In genomic region chr15:42704492-42704926, GRCh38 we compare ENCODE assay signal across 8 cellular contexts. TPM values are rescaled to one million over a fixed set of nuclear protein-coding genes. Genes with fewer than 3 reads are reported as not detected.
DNase-seq lines count a peak whose midpoint lies in the region; ATAC-seq and TF ChIP-seq lines count a peak whose summit lies in the region.

No MANE protein-coding gene starts in this region.

- DNase-seq in HuH-7.5 (ENCODE audit: low spot score) (peak; percentile 46), RKO (ENCODE audit: low spot score) (peak; percentile 65), fibroblast of villous mesenchyme (ENCODE audit: low read depth) (peak; percentile 72), tibial artery (peak in 1 of 2 donors; percentile 68)

- no peaks in the 10 kb centered on the region for H3K9me3 Mint-ChIP-seq in activated T-helper 17 cell treated with anti-CD3 and anti-CD28 coated beads, Interleukin-2, amount 50 U/mL, for 72 hours

- H3K27me3 ChIP-seq in DOHH2 (ENCODE audit: control insufficient read depth, low read length) = no peaks in the 10 kb centered on the region
- H3K27me3 ChIP-seq in neutrophil = no peaks in the 10 kb centered on the region
- no peaks in the 10 kb centered on the region for H3K27me3 ChIP-seq in tibial artery

- no peaks in the 10 kb centered on the region for H4K20me1 ChIP-seq in DOHH2 (ENCODE audit: control insufficient read depth, insufficient read depth, low read depth, low read length)

- intact Hi-C loops in tibial artery (cut with DNase I; ENCODE audit: low total_unique reads) = no loop called here

- no peaks in the 10 kb centered on the region for H3K36me3 ChIP-seq in DOHH2 (ENCODE audit: control insufficient read depth, low read length)
- H3K36me3 ChIP-seq in neutrophil = no peaks in the 10 kb centered on the region
- peaks cover 22 to 37% (median 25%) of the 10 kb centered on the region in 3 donors for H3K36me3 ChIP-seq in tibial artery

- no peaks in the 10 kb centered on the region for H3K9me2 ChIP-seq in DOHH2 (replicated peaks; ENCODE audit: control insufficient read depth, low read length)

- peaks cover 4% of the 10 kb centered on the region for H3K4me1 Mint-ChIP-seq in activated T-helper 17 cell treated with anti-CD3 and anti-CD28 coated beads, Interleukin-2, amount 50 U/mL, for 72 hours

- H3K27me3 Mint-ChIP-seq in activated T-helper 17 cell treated with anti-CD3 and anti-CD28 coated beads, Interleukin-2, amount 50 U/mL, for 72 hours = no peaks in the 10 kb centered on the region

- H3K4me1 ChIP-seq in DOHH2 (ENCODE audit: control insufficient read depth, low read length) = no peaks in the 10 kb centered on the region
- H3K4me1 ChIP-seq in neutrophil (ENCODE audit: control insufficient read depth in 1 of 2, insufficient read depth in 1 of 2, low read depth in 1 of 2, low read length in 1 of 2) = no peaks in the 10 kb centered on the region
- H3K4me1 ChIP-seq in tibial artery = peaks cover 0 to 19% (median 4%) of the 10 kb centered on the region in 4 donors

- no peaks in the 10 kb centered on the region for H3F3A ChIP-seq in DOHH2 (ENCODE audit: control insufficient read depth, insufficient read depth)

- H3K4me2 ChIP-seq in DOHH2 (ENCODE audit: low read length) = no peak overlapping the region

- H3K27ac Mint-ChIP-seq in activated T-helper 17 cell treated with anti-CD3 and anti-CD28 coated beads, Interleukin-2, amount 50 U/mL, for 72 hours = no peak overlapping the region

- no peaks in the 10 kb centered on the region for H3K36me3 Mint-ChIP-seq in activated T-helper 17 cell treated with anti-CD3 and anti-CD28 coated beads, Interleukin-2, amount 50 U/mL, for 72 hours (ENCODE audit: low read depth)

- TF ChIP-seq CTCF in DOHH2 (IDR thresholded peaks at IDR 0.05; ENCODE audit: low read depth, low read length, poor library complexity, severe bottlenecking) (peak; percentile 75), fibroblast of villous mesenchyme (IDR thresholded peaks at IDR 0.05; ENCODE audit: insufficient read depth, low read depth, low read length) (peak; percentile 92), neutrophil (IDR thresholded peaks at IDR 0.05) (peak; percentile 61), tibial artery (IDR thresholded peaks at IDR 0.05) (peak; percentile 76 to 82)

- H3K9me3 ChIP-seq in DOHH2 (ENCODE audit: control insufficient read depth, insufficient read depth, low read length) = no peaks in the 10 kb centered on the region
- H3K9me3 ChIP-seq in neutrophil = no peaks in the 10 kb centered on the region
- no peaks in the 10 kb centered on the region for H3K9me3 ChIP-seq in tibial artery

- H3K4me3 Mint-ChIP-seq in activated T-helper 17 cell treated with anti-CD3 and anti-CD28 coated beads, Interleukin-2, amount 50 U/mL, for 72 hours = no peak overlapping the region

- H3K4me3 ChIP-seq in DOHH2 (ENCODE audit: low read length) (no peak overlapping the region), fibroblast of villous mesenchyme (ENCODE audit: low read depth, low read length) (no peak overlapping the region), neutrophil (ENCODE audit: low read depth in 1 of 2, low read length in 1 of 2) (no peak overlapping the region), tibial artery (no peak overlapping the region)

- peak; percentile 96 for ATAC-seq in activated T-helper 17 cell treated with anti-CD3 and anti-CD28 coated beads, Interleukin-2, amount 50 U/mL, for 72 hours (replicated peaks)
- ATAC-seq in GM21528 (IDR thresholded peaks at IDR 0.05; ENCODE audit: low FRiP score, unreplicated experiment) = no peak

- H3K27ac ChIP-seq in DOHH2 (ENCODE audit: low read depth, low read length) (no peak overlapping the region), neutrophil (no peak overlapping the region), tibial artery (no peak overlapping the region)

- no peaks in the 10 kb centered on the region for H3K79me2 ChIP-seq in DOHH2 (ENCODE audit: control insufficient read depth, low read length)

RNA-seq across cellular contexts. Expression of gene CDAN1, which starts 32.4 kb away (rescaled TPM):
- 10 to 100 TPM; 20.4 to 23.7 TPM for total RNA-seq in activated T-helper 17 cell treated with anti-CD3 and anti-CD28 coated beads, Interleukin-2, amount 50 U/mL, for 72 hours
- total RNA-seq in fibroblast of villous mesenchyme = 6.8 and 15.1 TPM in 2 replicates
